8 cellular contexts compared by ENCODE assay signal in genomic region chr16:58127033-58127556, GRCh38. TPM values are rescaled to one million over a fixed set of nuclear protein-coding genes. Genes with fewer than 3 reads are reported as not detected.
DNase-seq lines count a peak whose midpoint lies in the region; ATAC-seq, FAIRE-seq and TF ChIP-seq lines count a peak whose summit lies in the region.

No MANE protein-coding gene starts in this region.

- in situ Hi-C loops in astrocyte of the cerebellum (cut with HindIII; ENCODE audit: low sequenced_read_pairs), result no loop called here

- peak overlapping the region; percentile 93 to 95 for H3K27ac ChIP-seq in right atrium auricular region
- H3K27ac ChIP-seq in layer of hippocampus (ENCODE audit: low read depth, low read length), result peak overlapping the region; percentile 24
- peak overlapping the region in 1 of 2 donors; percentile 53 for H3K27ac ChIP-seq in testis

- ATAC-seq in left ventricle myocardium superior (no peak), GM21360 (IDR thresholded peaks at IDR 0.05; ENCODE audit: unreplicated experiment) (no peak)

- H3K9me3 ChIP-seq in right atrium auricular region (no peaks in the 10 kb centered on the region), testis (no peaks in the 10 kb centered on the region)

- DNase-seq in right atrium auricular region (ENCODE audit: low spot score) (no peak), left ventricle myocardium superior (no peak), NCI-H69 (lab: John Stamatoyannopoulos, UW) (peak; percentile 8), astrocyte of the cerebellum (ENCODE audit: low read depth) (peak; percentile 27), testis (peak; percentile 63), HTR-8/SVneo (ENCODE audit: insufficient read length, low spot score) (no peak)

- H3K4me3 ChIP-seq in right atrium auricular region (peak overlapping the region; percentile 87 to 96), astrocyte of the cerebellum (ENCODE audit: low read depth, low read length) (peak overlapping the region; percentile 93), testis (no peak overlapping the region)

- WGBS in testis, 2 donors, result 11 to 15% methylated on average over 7 of the region's 7 CpGs

- no peak for TF ChIP-seq POLR2A in testis (IDR thresholded peaks at IDR 0.05)

- intact Hi-C loops in left ventricle myocardium superior (cut with micrococcal nuclease), result no loop called here
- intact Hi-C loops in testis (cut with DNase I; ENCODE audit: low total_unique reads), result no loop called here

- no peak for FAIRE-seq in HTR-8/SVneo (lab: Jason Lieb, UNC)

- H3K27me3 ChIP-seq in right atrium auricular region (no peaks in the 10 kb centered on the region), layer of hippocampus (ENCODE audit: control insufficient read depth, insufficient read depth, low read length) (no peaks in the 10 kb centered on the region), testis (no peaks in the 10 kb centered on the region)

- H3K36me3 ChIP-seq in right atrium auricular region (no peaks in the 10 kb centered on the region), testis (ENCODE audit: low read depth, missing control alignments) (no peaks in the 10 kb centered on the region)

- peak; percentile 26 to 58 for TF ChIP-seq CTCF in right atrium auricular region (IDR thresholded peaks at IDR 0.05)
- peak; percentile 17 for TF ChIP-seq CTCF in astrocyte of the cerebellum (IDR thresholded peaks at IDR 0.05; ENCODE audit: low read depth, low read length, missing control alignments)
- TF ChIP-seq CTCF in testis (IDR thresholded peaks at IDR 0.05), result peak in 2 of 3 experiments; percentile 38 to 41

- H3K4me1 ChIP-seq in right atrium auricular region (peaks cover 0 to 55% of the 10 kb centered on the region in 2 donors), testis (peaks cover 31% of the 10 kb centered on the region)

RNA-seq across cellular contexts. Expression of gene CFAP20, which starts 2.1 kb away (rescaled TPM):
- total RNA-seq in right atrium auricular region (10 to 100 TPM; 36.9 to 64.2 TPM), left ventricle myocardium superior (37.2 TPM), testis (10 to 100 TPM; 91.5 to 92.4 TPM)
- 98.6 TPM for polyA plus RNA-seq in testis (ENCODE audit: insufficient read depth, low read depth, low replicate concordance)

Comparison
In these comparisons a context has a peak if more than half of its experiments do, and no peak if none do; other contexts are left out.
1. DNase-seq: peak in NCI-H69 (single experiment), astrocyte of the cerebellum (single experiment) and testis (single experiment); none in right atrium auricular region (single experiment), left ventricle myocardium superior (single experiment) and HTR-8/SVneo (single experiment).
2. H3K4me3 ChIP-seq: peak in right atrium auricular region (2 of 2) and astrocyte of the cerebellum (single experiment); none in testis (0 of 2).
3. Peak in every context shown above with its lines, with median percentiles within 50 percentile points of each other: CTCF ChIP-seq.